28 cellular contexts compared by ENCODE assay signal in the genomic region with DNA sequence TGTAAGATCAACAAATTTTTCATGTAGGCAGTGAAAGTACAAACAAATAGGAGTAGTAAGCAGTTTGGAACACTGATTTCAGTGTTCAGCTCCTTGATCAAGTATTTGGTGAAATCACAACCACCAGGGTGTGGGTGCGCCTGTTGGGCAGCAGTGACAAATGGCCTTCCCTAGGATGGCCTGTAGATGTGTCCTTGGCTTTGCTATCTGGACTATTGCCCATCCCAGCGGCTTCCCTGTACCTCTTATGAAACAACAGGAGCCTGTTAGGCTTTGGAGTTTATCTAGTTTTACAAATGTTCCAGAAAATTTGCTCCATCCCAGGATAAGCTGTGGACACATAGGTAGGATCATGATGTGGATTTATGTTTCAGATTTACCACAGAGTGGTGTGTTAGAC.
"Had no signal": no experiment of that assay in that cellular context is flagged by ENCODE, and none has a peak within 500 bp of the region (broad histone marks: within the 10 kb centered on the region; RNA-seq: fewer than 3 reads in every experiment).

No MANE protein-coding gene starts in this region.

- H3K27me3 ChIP-seq: brain microvascular endothelial cell had no signal

- H3K27ac Mint-ChIP-seq: activated CD8-positive, alpha-beta T cell treated with anti-CD3 and anti-CD28 coated beads, Interleukin-2, amount 10 ng/mL, durations not matched to agents 7 days and 5 days; activated naive CD4-positive, alpha-beta T cell treated with anti-CD3 and anti-CD28 coated beads, Interleukin-2, amount 50 U/mL, for 72 hours; activated T-cell treated with anti-CD3 and anti-CD28 coated beads, Interleukin-2, amount 50 U/mL, for 24 hours; activated T-helper 2 cell treated with anti-CD3 and anti-CD28 coated beads, Interferon-gamma antibody, Interleukin-2, Interleukin-4, amounts not matched to agents 10 μg/mL and 5 μg/mL and 100 μg/mL, durations not matched to agents 14 hours and 24 hours and 36 hours had no signal

- H3K4me2 ChIP-seq: PC-9 had no signal

- H3K4me3 Mint-ChIP-seq: activated CD8-positive, alpha-beta T cell treated with anti-CD3 and anti-CD28 coated beads, Interleukin-2, amount 10 ng/mL, durations not matched to agents 7 days and 5 days; activated T-cell treated with anti-CD3 and anti-CD28 coated beads, Interleukin-2, amount 50 U/mL, for 24 hours had no signal

- DNase-seq: activated CD4-positive, alpha-beta T cell treated with anti-CD3 and anti-CD28 coated beads for 1 hour; activated CD4-positive, alpha-beta T cell treated with anti-CD3 and anti-CD28 coated beads for 48 hours; activated CD4-positive, alpha-beta T cell treated with anti-CD3 and anti-CD28 coated beads, Interleukin-2, amount 50 U/mL, for 4 hours; activated CD4-positive, CD25-positive, alpha-beta regulatory T cell; activated CD8-positive, alpha-beta T cell treated with anti-CD3 and anti-CD28 coated beads, Interleukin-2, amount 10 ng/mL, durations not matched to agents 7 days and 5 days; activated gamma-delta T cell; activated naive CD4-positive, alpha-beta T cell treated with Interleukin-2 at 50 U/mL for 16 hours; activated T-cell treated with anti-CD3 and anti-CD28 coated beads, Interleukin-2, amount 50 U/mL, for 24 hours; amniotic stem cell; aorta; brain microvascular endothelial cell; central memory CD4-positive, alpha-beta T cell; NCI-H1092 treated with DMSO at 0.1 percent for 48 hours; NCI-H1417; NCI-H1930; NCI-H2081 treated with DMSO at 0.1 percent for 48 hours; NCI-H345; NCI-H524 treated with DMSO at 0.1 percent for 48 hours; PC-9; Right ventricle myocardium superior; SW 1271; T-helper 1 cell; T-helper 2 cell; T-helper 9 cell; WERI-Rb-1 had no signal

- H3K27me3 Mint-ChIP-seq: activated T-cell treated with anti-CD3 and anti-CD28 coated beads, Interleukin-2, amount 50 U/mL, for 24 hours had no signal

- H3K4me3 ChIP-seq: K562, PC-9 had no signal

- H3K36me3 Mint-ChIP-seq: activated naive CD4-positive, alpha-beta T cell treated with anti-CD3 and anti-CD28 coated beads, Interleukin-2, amount 50 U/mL, for 72 hours had no signal

- H3K27ac ChIP-seq: brain microvascular endothelial cell, PC-9, WERI-Rb-1 had no signal

- ATAC-seq: activated CD8-positive, alpha-beta T cell treated with anti-CD3 and anti-CD28 coated beads, Interleukin-2, amount 10 ng/mL, durations not matched to agents 7 days and 5 days; activated naive CD4-positive, alpha-beta T cell treated with anti-CD3 and anti-CD28 coated beads, Interleukin-2, amount 50 U/mL, for 72 hours; K562 had no signal

- H3K36me3 ChIP-seq: brain microvascular endothelial cell, WERI-Rb-1 had no signal
